24 cellular contexts compared by ENCODE assay signal in the genomic region with DNA sequence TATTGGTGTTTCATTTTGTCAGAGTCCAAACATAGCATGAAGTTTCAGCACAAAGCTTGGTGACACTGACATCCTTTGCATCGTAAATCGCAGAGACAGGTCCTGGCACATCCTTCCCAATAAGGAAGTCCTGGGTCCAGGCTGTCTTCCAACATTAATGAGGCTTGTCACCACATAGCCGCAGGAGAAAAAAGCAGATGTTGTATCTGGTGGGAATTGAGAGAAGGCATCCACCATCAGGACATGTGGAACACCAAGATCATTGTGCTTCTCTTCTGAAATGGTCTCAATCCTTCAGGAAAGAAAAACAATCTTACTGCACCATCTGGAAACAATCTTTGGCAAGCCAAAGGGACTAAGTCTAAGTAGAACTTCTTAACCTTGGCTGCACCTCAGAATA.
DNase-seq lines count a peak whose midpoint lies in the region; ATAC-seq and TF ChIP-seq lines count a peak whose summit lies in the region.
"Had no signal": no experiment of that assay in that cellular context is flagged by ENCODE, and none has a peak within 500 bp of the region (broad histone marks: within the 10 kb centered on the region; RNA-seq: fewer than 3 reads in every experiment).

No MANE protein-coding gene starts in this region.

- WGBS in sigmoid colon, 2 donors, result 71 to 74% methylated on average over 3 of the region's 3 CpGs
- 72 to 83% methylated on average over 3 of the region's 3 CpGs for WGBS in body of pancreas, 2 donors

- H3K4me1 ChIP-seq in adipocyte (ENCODE audit: control insufficient read depth, insufficient read depth, low read length) (peaks cover 14% of the 10 kb centered on the region), sigmoid colon (peaks cover 0 to 17% (median 11%) of the 10 kb centered on the region in 4 donors), body of pancreas (peaks cover 6% of the 10 kb centered on the region)
- H3K4me1 ChIP-seq: A549, BE2C had no signal

- intact Hi-C loops in left ventricle myocardium superior (cut with micrococcal nuclease), result no loop called here
- intact Hi-C loops in left cardiac atrium (cut with DNase I), result no loop called here
- intact Hi-C loops in sigmoid colon (cut with DNase I), result no loop called here
- intact Hi-C loops in body of pancreas (cut with DNase I), result no loop called here

- peaks cover 3% of the 10 kb centered on the region for H3K27me3 Mint-ChIP-seq in nephron (ENCODE audit: low read depth)
- H3K27me3 Mint-ChIP-seq: activated CD4-positive, alpha-beta T cell treated with anti-CD3 and anti-CD28 coated beads, Interleukin-2, amount 10 ng/mL, durations not matched to agents 24 days and 14 days; activated T-cell treated with anti-CD3 and anti-CD28 coated beads, Interleukin-2, amount 50 U/mL, for 24 hours had no signal

- peak overlapping the region; percentile 78 to 88 (median 85) for H3K27ac Mint-ChIP-seq in nephron
- H3K27ac Mint-ChIP-seq: activated CD4-positive, alpha-beta T cell treated with anti-CD3 and anti-CD28 coated beads, Interleukin-2, amount 10 ng/mL, durations not matched to agents 24 days and 14 days; activated T-cell treated with anti-CD3 and anti-CD28 coated beads, Interleukin-2, amount 50 U/mL, for 24 hours; neural progenitor cell had no signal

- no peak for TF ChIP-seq CTCF in nephron (IDR thresholded peaks at IDR 0.05; ENCODE audit: unreplicated experiment in 3 of 3)
- TF ChIP-seq CTCF in sigmoid colon (IDR thresholded peaks at IDR 0.05), result no peak
- no peak for TF ChIP-seq CTCF in body of pancreas (IDR thresholded peaks at IDR 0.05)

- H3K27ac ChIP-seq in sigmoid colon (no peak overlapping the region), body of pancreas (no peak overlapping the region)
- H3K27ac ChIP-seq: A549, brain microvascular endothelial cell, heart left ventricle, neural progenitor cell had no signal

- H3K4me3 ChIP-seq in adipocyte (ENCODE audit: low read length) (no peak overlapping the region), sigmoid colon (no peak overlapping the region), body of pancreas (no peak overlapping the region)
- H3K4me3 ChIP-seq: A549, heart left ventricle, neural progenitor cell had no signal

- TF ChIP-seq POLR2A in sigmoid colon (IDR thresholded peaks at IDR 0.05) (no peak), body of pancreas (IDR thresholded peaks at IDR 0.05) (no peak)

- no peak overlapping the region for H3K4me3 Mint-ChIP-seq in nephron
- H3K4me3 Mint-ChIP-seq: activated CD4-positive, alpha-beta T cell treated with anti-CD3 and anti-CD28 coated beads, Interleukin-2, amount 10 ng/mL, durations not matched to agents 24 days and 14 days; activated T-cell treated with anti-CD3 and anti-CD28 coated beads, Interleukin-2, amount 50 U/mL, for 24 hours; neural progenitor cell had no signal

- peaks cover 45% of the 10 kb centered on the region for H3K4me1 Mint-ChIP-seq in nephron
- H3K4me1 Mint-ChIP-seq: activated CD4-positive, alpha-beta T cell treated with anti-CD3 and anti-CD28 coated beads, Interleukin-2, amount 10 ng/mL, durations not matched to agents 24 days and 14 days had no signal

- peaks cover 13% of the 10 kb centered on the region for H3K9me3 Mint-ChIP-seq in nephron
- H3K9me3 Mint-ChIP-seq: activated T-cell treated with anti-CD3 and anti-CD28 coated beads, Interleukin-2, amount 50 U/mL, for 24 hours had no signal

- no peaks in the 10 kb centered on the region for H3K9me3 ChIP-seq in adipocyte (ENCODE audit: control insufficient read depth, low read length)
- peaks cover 0 to 3% (median 0%) of the 10 kb centered on the region in 4 donors for H3K9me3 ChIP-seq in sigmoid colon
- H3K9me3 ChIP-seq in body of pancreas, result no peaks in the 10 kb centered on the region
- H3K9me3 ChIP-seq: A549, BE2C, heart left ventricle had no signal

- DNase-seq in left ventricle myocardium superior, result no peak
- DNase-seq in left cardiac atrium, result no peak
- peak; percentile 39 for DNase-seq in adipocyte (ENCODE audit: low read depth)
- no peak for DNase-seq in NCI-H2029 (lab: John Stamatoyannopoulos, UW)
- no peak for DNase-seq in sigmoid colon
- no peak for DNase-seq in body of pancreas
- DNase-seq: activated CD4-positive, alpha-beta T cell treated with anti-CD3 and anti-CD28 coated beads, Interleukin-2, amount 10 ng/mL, durations not matched to agents 24 days and 14 days; activated naive CD4-positive, alpha-beta T cell; activated T-cell treated with anti-CD3 and anti-CD28 coated beads, Interleukin-2, amount 50 U/mL, for 24 hours; BE2C; brain microvascular endothelial cell; H7; heart left ventricle; kidney glomerular epithelial cell; MM.1S; NCI-H1417; NCI-H345; NCI-H748 treated with DMSO at 0.1 percent for 48 hours; posterior cingulate gyrus; stimulated activated naive CD4-positive, alpha-beta T cell had no signal

- H3K36me3 ChIP-seq in adipocyte (ENCODE audit: control insufficient read depth, insufficient read depth, low read length, severe bottlenecking) (no peaks in the 10 kb centered on the region), sigmoid colon (no peaks in the 10 kb centered on the region), body of pancreas (replicated peaks in 1 of 2; ENCODE audit: insufficient read depth in 1 of 2, low read depth in 2 of 2) (no peaks in the 10 kb centered on the region)
- H3K36me3 ChIP-seq: BE2C, brain microvascular endothelial cell, heart left ventricle, neural progenitor cell had no signal

- no peaks in the 10 kb centered on the region for H3K36me3 Mint-ChIP-seq in nephron (ENCODE audit: low read depth)

- H3K9ac ChIP-seq in adipocyte (ENCODE audit: low read length), result no peak overlapping the region
- H3K9ac ChIP-seq: neural progenitor cell had no signal

- TF ChIP-seq EP300 in sigmoid colon (IDR thresholded peaks at IDR 0.05), result no peak

- ATAC-seq in left ventricle myocardium superior (peak; percentile 69), left cardiac atrium (no peak), HG02885 (IDR thresholded peaks at IDR 0.05; ENCODE audit: poor library complexity, unreplicated experiment) (no peak), body of pancreas (no peak)
- ATAC-seq: A549 had no signal

- no peaks in the 10 kb centered on the region for H3K27me3 ChIP-seq in adipocyte (replicated peaks; ENCODE audit: control insufficient read depth, insufficient read depth, low read length)
- H3K27me3 ChIP-seq in sigmoid colon, result no peaks in the 10 kb centered on the region
- no peaks in the 10 kb centered on the region for H3K27me3 ChIP-seq in body of pancreas
- H3K27me3 ChIP-seq: BE2C, brain microvascular endothelial cell, heart left ventricle, neural progenitor cell had no signal
